Comparison of ENCODE assay signal across 8 cellular contexts in genomic region chr16:30444231-30445148, GRCh38. TPM values are rescaled to one million over a fixed set of nuclear protein-coding genes. Genes with fewer than 3 reads are reported as not detected.
DNase-seq lines count a peak whose midpoint lies in the region; TF ChIP-seq lines count a peak whose summit lies in the region.

No MANE protein-coding gene starts in this region.

- H3K27me3 ChIP-seq in brain microvascular endothelial cell (replicated peaks) (no peaks in the 10 kb centered on the region), mononuclear cell (ENCODE audit: insufficient read depth, low read length) (no peaks in the 10 kb centered on the region)

- H3K27ac ChIP-seq in 22Rv1, result peak overlapping the region; percentile 89
- no peak overlapping the region; the same call in 1 of the 2 replicates for H3K27ac ChIP-seq in HEK293 (ENCODE audit: extremely low read depth, low read depth, low read length)
- peak overlapping the region; percentile 87 for H3K27ac ChIP-seq in brain microvascular endothelial cell

- in situ Hi-C loops in brain microvascular endothelial cell (cut with HindIII; ENCODE audit: low pct_ligation_motif_present, low sequenced_read_pairs), result loop anchor here (25.0 kb wide), 1 partner anchor 168 kb away; the partner anchor contains the start of gene ZNF689

- H3K9me3 ChIP-seq in HEK293 (ENCODE audit: control insufficient read depth, insufficient read depth, low read depth, low read length) (no peaks in the 10 kb centered on the region), mononuclear cell (ENCODE audit: low read depth, low read length) (no peaks in the 10 kb centered on the region)

- H3K4me1 ChIP-seq in HEK293 (ENCODE audit: control insufficient read depth, insufficient read depth, low read length) (peaks cover 3% of the 10 kb centered on the region; the same call in 1 of the 2 replicates), mononuclear cell (ENCODE audit: insufficient read depth, low read length) (peaks cover 36% of the 10 kb centered on the region)

- H3K4me3 ChIP-seq in HEK293 (ENCODE audit: low read depth, low read length) (peak overlapping the region; percentile 79), brain microvascular endothelial cell (ENCODE audit: low read depth, low read length) (peak overlapping the region; percentile 82), mononuclear cell (ENCODE audit: low read length) (peak overlapping the region; percentile 90)

- POLR2A ChIA-PET in HEK293 (lab: Yijun Ruan, JAX), result interaction anchor here (0.7 to 2.0 kb wide), 8 partner anchors 14 to 166 kb away, joined by 3 to 14 read pairs (median 5); partner anchors contain the start of genes DCTPP1, ZNF689 and ZNF747

- DNase-seq in brain microvascular endothelial cell, result no peak
- DNase-seq in DMS153 (lab: John Stamatoyannopoulos, UW), result no peak
- DNase-seq in SW480 (ENCODE audit: low spot score), result no peak
- DNase-seq in DMS 273 (lab: John Stamatoyannopoulos, UW; ENCODE audit: unreplicated experiment), result no peak
- no peak for DNase-seq in activated gamma-delta T cell treated with Interleukin-2 at 50 U/mL for 16 hours

- H3K36me3 ChIP-seq in HEK293 (ENCODE audit: control insufficient read depth in 2 of 2, insufficient read depth in 1 of 2, low read length in 2 of 2) (peaks cover 0 to 22% of the 10 kb centered on the region in 2 experiments; a peak in 2 of 3 replicates), brain microvascular endothelial cell (replicated peaks) (no peaks in the 10 kb centered on the region)

- CTCF ChIA-PET in HEK293 (lab: Yijun Ruan, JAX), result interaction anchor here (0.6 to 2.7 kb wide), 5 partner anchors 8 to 172 kb away, joined by 3 to 7 read pairs (median 4); partner anchors contain the start of gene DCTPP1

- TF ChIP-seq CTCF in 22Rv1 (IDR thresholded peaks at IDR 0.05) (no peak), HEK293 (tag by site-specific recombination; IDR thresholded peaks at IDR 0.05) (no peak), brain microvascular endothelial cell (IDR thresholded peaks at IDR 0.05; ENCODE audit: low read depth, low read length, missing control alignments) (no peak)

TF ChIP-seq in HEK293, 187 proteins besides CTCF, POLR2A, EP300 and RAD21 (continues in another document):
- no peak for TF ChIP-seq ZNF26 (tag by site-specific recombination; IDR thresholded peaks at IDR 0.05)
- no peak for TF ChIP-seq TCF7L2 (IDR thresholded peaks at IDR 0.05; ENCODE audit: borderline replicate concordance, low read depth, low read length)
- no peak for TF ChIP-seq ZNF747 (tag by site-specific recombination; IDR thresholded peaks at IDR 0.05)
- TF ChIP-seq ZFP41 (tag by site-specific recombination; IDR thresholded peaks at IDR 0.05; ENCODE audit: borderline replicate concordance), result no peak
- no peak for TF ChIP-seq ELK4 (IDR thresholded peaks at IDR 0.05; ENCODE audit: borderline replicate concordance, low read depth, low read length)
- TF ChIP-seq SETDB1 (IDR thresholded peaks at IDR 0.05; ENCODE audit: insufficient read length, low read length), result peak; percentile 45
- peak; percentile 4; the same call in 1 of the 2 replicates for TF ChIP-seq ZBTB44 (tag by site-specific recombination; IDR thresholded peaks at IDR 0.05)
- no peak; the same call in 1 of the 2 replicates for TF ChIP-seq OSR2 (tag by site-specific recombination; IDR thresholded peaks at IDR 0.05)
- TF ChIP-seq ZBTB20 (tag by site-specific recombination; IDR thresholded peaks at IDR 0.05), result no peak
- TF ChIP-seq ZNF221 (tag by site-specific recombination; IDR thresholded peaks at IDR 0.05; ENCODE audit: borderline replicate concordance), result no peak
- TF ChIP-seq REST (tag by site-specific recombination; IDR thresholded peaks at IDR 0.05), result peak; percentile 68
- no peak for TF ChIP-seq GFI1B (tag by site-specific recombination; IDR thresholded peaks at IDR 0.05)
- TF ChIP-seq ZNF701 (tag by site-specific recombination; IDR thresholded peaks at IDR 0.05), result no peak
- TF ChIP-seq ZNF645 (tag by site-specific recombination; IDR thresholded peaks at IDR 0.05), result 0 out of 2 replicates have a peak, but pooled peaks have one; percentile 27
- TF ChIP-seq YY1 (tag by site-specific recombination; IDR thresholded peaks at IDR 0.05), result peak; percentile 85
- TF ChIP-seq ZSCAN18 (tag by site-specific recombination; IDR thresholded peaks at IDR 0.05), result 0 out of 2 replicates have a peak, but pooled peaks have one; percentile 37

RNA-seq across cellular contexts. Expression of gene SEPHS2, which starts 1.2 kb away (rescaled TPM):
- total RNA-seq in mononuclear cell, result 11.4 TPM

RNA-seq across cellular contexts. Expression of gene DCTPP1, which starts 14.7 kb away (rescaled TPM):
- total RNA-seq in mononuclear cell, result 4.1 TPM

RNA-seq across cellular contexts. Expression of gene ITGAL, which starts 28.1 kb away (rescaled TPM):
- 150 TPM for total RNA-seq in mononuclear cell

RNA-seq across cellular contexts. Expression of gene ZNF771, which starts 37.1 kb away (rescaled TPM):
- total RNA-seq in mononuclear cell, result 1.0 TPM

RNA-seq across cellular contexts. Expression of gene ZNF48, which starts 49.3 kb away (rescaled TPM):
- 3.8 TPM for total RNA-seq in mononuclear cell
